ENCODE assay signal across 7 cellular contexts in genomic region chr10:87498106-87498789, GRCh38. TPM values are rescaled to one million over a fixed set of nuclear protein-coding genes. Genes with fewer than 3 reads are reported as not detected.
DNase-seq lines count a peak whose midpoint lies in the region; ATAC-seq and TF ChIP-seq lines count a peak whose summit lies in the region.
"Not testable (repeated sequence)": the region's sequence is repeated elsewhere in the genome, so short reads cannot be mapped to it uniquely, and the experiment has no call there.

No MANE protein-coding gene starts in this region.

- H3K27me3 ChIP-seq in hepatocyte, right lobe of liver, upper lobe of right lung: not testable (repeated sequence)

- not testable (repeated sequence) for H3K4me3 Mint-ChIP-seq in WTC11

- not testable (repeated sequence) for TF ChIP-seq CTCF in WTC11 (IDR thresholded peaks at IDR 0.05); hepatocyte (IDR thresholded peaks at IDR 0.05; ENCODE audit: poor library complexity); right lobe of liver (IDR thresholded peaks at IDR 0.05); upper lobe of right lung (IDR thresholded peaks at IDR 0.05)

- H3K9me3 ChIP-seq in hepatocyte (ENCODE audit: low read depth); right lobe of liver; upper lobe of right lung: not testable (repeated sequence)

- intact Hi-C loops in right lobe of liver (cut with DNase I); upper lobe of right lung (cut with DNase I): not testable (repeated sequence)

- H3K27ac ChIP-seq in hepatocyte, upper lobe of right lung: not testable (repeated sequence)
- H3K27ac ChIP-seq in right lobe of liver: peak overlapping the region in 2 of 3 donors; percentile 37 to 51

- 38% methylated on average over 2 of the region's 4 CpGs for WGBS in hepatocyte (ENCODE audit: low lambda C conversion rate, missing lambda C conversion rate)
- no CpG with 5 or more reads among the region's 4 CpGs for WGBS in right lobe of liver (ENCODE audit: insufficient coverage, low coverage, low lambda C conversion rate, missing lambda C conversion rate)

- H3K79me2 ChIP-seq in hepatocyte: not testable (repeated sequence)

- TF ChIP-seq POLR2A in right lobe of liver (IDR thresholded peaks at IDR 0.05): not testable (repeated sequence)

- ATAC-seq in WTC11 (peak; percentile 78), right lobe of liver (peak; percentile 54 to 85 (median 62)), upper lobe of right lung (peak; percentile 27)

- not testable (repeated sequence) for H3K4me1 ChIP-seq in hepatocyte (ENCODE audit: insufficient read depth); upper lobe of right lung
- H3K4me1 ChIP-seq in right lobe of liver: peaks cover 0 to 13% (median 6%) of the 10 kb centered on the region in 4 donors

- H3K9me2 ChIP-seq in hepatocyte (replicated peaks; ENCODE audit: insufficient read depth): not testable (repeated sequence)

- peak overlapping the region; percentile 44 for H3K4me2 ChIP-seq in hepatocyte

- H3K27me3 Mint-ChIP-seq in WTC11 (ENCODE audit: low read depth): peaks cover 14% of the 10 kb centered on the region

- not testable (repeated sequence) for H3K4me1 Mint-ChIP-seq in WTC11

- DNase-seq in GM04504 (ENCODE audit: low read depth): peak; percentile 0
- peak; percentile 69 for DNase-seq in NCI-H226
- not testable (repeated sequence) for DNase-seq in WTC11 (ENCODE audit: low spot score); hepatocyte (ENCODE audit: low spot score); right lobe of liver; upper lobe of right lung
- peak; percentile 14 for DNase-seq in dedifferentiated amniotic fluid mesenchymal stem cell (ENCODE audit: extremely low spot score)

- H4K20me1 ChIP-seq in hepatocyte (ENCODE audit: insufficient read depth, poor library complexity, severe bottlenecking): not testable (repeated sequence)

- H3K36me3 ChIP-seq in hepatocyte (replicated peaks; ENCODE audit: insufficient read depth, low read depth); right lobe of liver; upper lobe of right lung: not testable (repeated sequence)

- H3K4me3 ChIP-seq in hepatocyte, right lobe of liver, upper lobe of right lung: not testable (repeated sequence)

- POLR2A ChIA-PET in WTC11 (lab: Charles Lee): not testable (repeated sequence)

- not testable (repeated sequence) for H3K27ac Mint-ChIP-seq in WTC11

- CTCF ChIA-PET in WTC11 (lab: Charles Lee): not testable (repeated sequence)

- not testable (repeated sequence) for H3K9me3 Mint-ChIP-seq in WTC11

- H3K36me3 Mint-ChIP-seq in WTC11: not testable (repeated sequence)

- H2AFZ ChIP-seq in hepatocyte: not testable (repeated sequence)

RNA-seq across cellular contexts. Expression of gene MINPP1, which starts 6.4 kb away (rescaled TPM):
- total RNA-seq in WTC11 (2021): 25.5 to 29.9 TPM (median 29.1 TPM) in 3 replicates
- 52.3 and 56.1 TPM in 2 replicates for total RNA-seq in hepatocyte
- 38.7 and 46.0 TPM in 2 replicates for polyA plus RNA-seq in hepatocyte
- 10 to 100 TPM; 14.4 to 28.2 (median 25.0) TPM for total RNA-seq in right lobe of liver
- 15.4 TPM for total RNA-seq in upper lobe of right lung

Comparison
In these comparisons a context has a peak if more than half of its experiments do, and no peak if none do; other contexts are left out.
1. ATAC-seq: peak in every context shown above with its lines; median percentile 78 in WTC11; 62 in right lobe of liver; 27 in upper lobe of right lung.